Comparison of ENCODE assay signal across 27 cellular contexts in the genomic region with DNA sequence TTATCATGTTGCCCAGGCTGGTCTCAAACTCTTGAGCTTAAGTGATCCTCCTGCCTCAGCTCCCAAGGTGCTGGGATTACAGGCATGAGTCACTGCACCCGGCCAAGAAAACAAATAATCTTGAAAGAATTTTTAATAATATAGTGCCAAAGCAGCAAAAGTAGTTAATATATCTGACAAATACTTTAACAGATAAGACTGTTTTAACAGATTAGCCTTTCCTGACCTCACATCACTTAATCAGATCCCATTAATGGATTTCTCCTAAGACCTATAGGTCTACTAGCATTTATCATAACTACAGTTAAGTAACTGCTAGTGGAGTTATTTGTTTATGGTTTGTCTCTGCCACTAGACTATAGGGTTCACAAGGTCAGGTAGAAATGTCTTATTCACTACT.
DNase-seq lines count a peak whose midpoint lies in the region; ATAC-seq and TF ChIP-seq lines count a peak whose summit lies in the region.
"Had no signal": no experiment of that assay in that cellular context is flagged by ENCODE, and none has a peak within 500 bp of the region (broad histone marks: within the 10 kb centered on the region; RNA-seq: fewer than 3 reads in every experiment).

No MANE protein-coding gene starts in this region.

- POLR2A ChIA-PET in CD4-positive, alpha-beta memory T cell (lab: Charles Lee; ENCODE audit: partially characterized antibody): no interaction called here

- TF ChIP-seq POLR2A in esophagus squamous epithelium (IDR thresholded peaks at IDR 0.05): no peak

- DNase-seq in HFFc6 (no peak), RWPE2 (ENCODE audit: low spot score) (no peak), epithelial cell of esophagus (ENCODE audit: low read depth) (peak; percentile 42), esophagus squamous epithelium (lab: John Stamatoyannopoulos, UW) (no peak), mucosa of descending colon (no peak)
- DNase-seq in CD4-positive, alpha-beta memory T cell: no peak
- DNase-seq: activated CD4-positive, alpha-beta T cell treated with anti-CD3 and anti-CD28 coated beads for 4 hours; activated naive CD4-positive, alpha-beta T cell treated with anti-CD3 and anti-CD28 coated beads, Interleukin-2, amount 10 ng/mL, durations not matched to agents 7 days and 5 days; activated T-cell treated with anti-CD3 and anti-CD28 coated beads, Interleukin-2, amount 50 U/mL, for 48 hours; anterior cingulate cortex; cerebellar nuclear complex; effector CD4-positive, alpha-beta T cell; H7; left colon; naive thymus-derived CD4-positive, alpha-beta T cell; NCI-H1694 treated with DMSO at 0.1 percent for 48 hours; OCI-M1; right cardiac atrium; SHP77 treated with DMSO at 0.1 percent for 48 hours; stimulated activated CD4-positive, alpha-beta T cell treated with anti-CD3 and anti-CD28 coated beads, Interleukin-12 subunit alpha, Interleukin-12 subunit beta, amount 100 ng/mL, for 4 hours; stimulated activated CD4-positive, alpha-beta T cell treated with anti-CD3 and anti-CD28 coated beads, Interleukin-4, amount 100 ng/mL, for 4 hours; T-helper 1 cell; thyroid gland had no signal

- H3K36me3 Mint-ChIP-seq in HFFc6 (ENCODE audit: low read depth): peaks cover 51% of the 10 kb centered on the region
- peaks cover 38 to 48% of the 10 kb centered on the region in 2 donors for H3K36me3 Mint-ChIP-seq in CD4-positive, alpha-beta memory T cell

- no peaks in the 10 kb centered on the region; the same call in 1 of the 2 replicates for H3K27me3 Mint-ChIP-seq in HFFc6 (ENCODE audit: insufficient read depth)
- no peaks in the 10 kb centered on the region for H3K27me3 Mint-ChIP-seq in CD4-positive, alpha-beta memory T cell
- H3K27me3 Mint-ChIP-seq: activated naive CD4-positive, alpha-beta T cell treated with anti-CD3 and anti-CD28 coated beads, Interleukin-2, amount 10 ng/mL, durations not matched to agents 7 days and 5 days; B cell; naive thymus-derived CD4-positive, alpha-beta T cell; stimulated activated naive CD8-positive, alpha-beta T cell treated with anti-CD3 and anti-CD28 coated beads, Interleukin-15, Interleukin-2, amounts not matched to agents 100 ng/mL and 50 ng/mL, for 24 hours had no signal

- H3K36me3 ChIP-seq in RWPE2 (ENCODE audit: low read depth) (peaks cover 65% of the 10 kb centered on the region), esophagus squamous epithelium (peaks cover 0 to 96% (median 8%) of the 10 kb centered on the region in 3 donors), mucosa of descending colon (ENCODE audit: low read depth) (peaks cover 14% of the 10 kb centered on the region)
- H3K36me3 ChIP-seq in CD4-positive, alpha-beta memory T cell (ENCODE audit: insufficient read depth, low read length): peaks cover 4% of the 10 kb centered on the region

- H3K4me1 Mint-ChIP-seq in HFFc6 (ENCODE audit: low read depth): peaks cover 30% of the 10 kb centered on the region
- no peaks in the 10 kb centered on the region for H3K4me1 Mint-ChIP-seq in CD4-positive, alpha-beta memory T cell
- H3K4me1 Mint-ChIP-seq: activated naive CD4-positive, alpha-beta T cell treated with anti-CD3 and anti-CD28 coated beads, Interleukin-2, amount 10 ng/mL, durations not matched to agents 7 days and 5 days; B cell; naive thymus-derived CD4-positive, alpha-beta T cell had no signal

- peak; percentile 63 for ATAC-seq in RWPE2 (ENCODE audit: low read depth)
- ATAC-seq in HG03571 (IDR thresholded peaks at IDR 0.05; ENCODE audit: unreplicated experiment): no peak
- ATAC-seq in mucosa of descending colon: no peak
- ATAC-seq: esophagus mucosa; left colon; naive thymus-derived CD4-positive, alpha-beta T cell; right cardiac atrium had no signal

- H3K4me3 Mint-ChIP-seq in HFFc6: no peak overlapping the region
- H3K4me3 Mint-ChIP-seq in CD4-positive, alpha-beta memory T cell: no peak overlapping the region
- H3K4me3 Mint-ChIP-seq: activated naive CD4-positive, alpha-beta T cell treated with anti-CD3 and anti-CD28 coated beads, Interleukin-2, amount 10 ng/mL, durations not matched to agents 7 days and 5 days; B cell; naive thymus-derived CD4-positive, alpha-beta T cell; stimulated activated naive CD8-positive, alpha-beta T cell treated with anti-CD3 and anti-CD28 coated beads, Interleukin-15, Interleukin-2, amounts not matched to agents 100 ng/mL and 50 ng/mL, for 24 hours had no signal

- TF ChIP-seq CTCF in HFFc6 (IDR thresholded peaks at IDR 0.05) (no peak), RWPE2 (IDR thresholded peaks at IDR 0.05; ENCODE audit: poor library complexity, severe bottlenecking) (no peak), epithelial cell of esophagus (IDR thresholded peaks at IDR 0.05; ENCODE audit: insufficient read depth, low read depth, low read length, missing control alignments) (no peak), esophagus squamous epithelium (IDR thresholded peaks at IDR 0.05) (no peak), mucosa of descending colon (IDR thresholded peaks at IDR 0.05) (no peak)

- H3K27ac ChIP-seq in RWPE2 (ENCODE audit: poor library complexity, severe bottlenecking) (peak overlapping the region; percentile 81), esophagus squamous epithelium (no peak overlapping the region)
- H3K27ac ChIP-seq in CD4-positive, alpha-beta memory T cell (ENCODE audit: low read depth, low read length): no peak overlapping the region
- H3K27ac ChIP-seq: thyroid gland had no signal

- peaks cover 21% of the 10 kb centered on the region for H3K4me1 ChIP-seq in RWPE2 (ENCODE audit: insufficient read depth, poor library complexity, severe bottlenecking)
- peaks cover 0 to 9% (median 0%) of the 10 kb centered on the region in 3 donors for H3K4me1 ChIP-seq in esophagus squamous epithelium
- no peaks in the 10 kb centered on the region for H3K4me1 ChIP-seq in CD4-positive, alpha-beta memory T cell (ENCODE audit: insufficient read depth, low read length)
- H3K4me1 ChIP-seq in mucosa of descending colon (ENCODE audit: low read depth): no peaks in the 10 kb centered on the region
- H3K4me1 ChIP-seq: thyroid gland had no signal

- peak overlapping the region; percentile 65 for H3K27ac Mint-ChIP-seq in HFFc6
- no peak overlapping the region for H3K27ac Mint-ChIP-seq in CD4-positive, alpha-beta memory T cell
- H3K27ac Mint-ChIP-seq: activated naive CD4-positive, alpha-beta T cell treated with anti-CD3 and anti-CD28 coated beads, Interleukin-2, amount 10 ng/mL, durations not matched to agents 7 days and 5 days; B cell; naive thymus-derived CD4-positive, alpha-beta T cell; stimulated activated naive CD8-positive, alpha-beta T cell treated with anti-CD3 and anti-CD28 coated beads, Interleukin-15, Interleukin-2, amounts not matched to agents 100 ng/mL and 50 ng/mL, for 24 hours had no signal

- 21 to 50% methylated on average over 1 of the region's 1 CpG for WGBS in esophagus squamous epithelium, 2 donors

- intact Hi-C loops in esophagus squamous epithelium (cut with DNase I): no loop called here
- intact Hi-C loops in CD4-positive, alpha-beta memory T cell (cut with micrococcal nuclease): no loop called here
- intact Hi-C loops in mucosa of descending colon (cut with DNase I, micrococcal nuclease): no loop called here

- CTCF ChIA-PET in CD4-positive, alpha-beta memory T cell (lab: Charles Lee; ENCODE audit: partially characterized antibody): interaction anchor here (1.0 kb wide), 1 partner anchor 8 kb away, joined by 3 read pairs; no protein-coding TSS in a partner anchor

- H3K9me3 ChIP-seq in RWPE2 (ENCODE audit: severe bottlenecking) (no peaks in the 10 kb centered on the region), esophagus squamous epithelium (no peaks in the 10 kb centered on the region), mucosa of descending colon (no peaks in the 10 kb centered on the region)
- no peaks in the 10 kb centered on the region for H3K9me3 ChIP-seq in CD4-positive, alpha-beta memory T cell (ENCODE audit: control insufficient read depth in 1 of 2, low read length in 2 of 2)
- H3K9me3 ChIP-seq: thyroid gland had no signal

- H3K27me3 ChIP-seq in RWPE2 (ENCODE audit: insufficient read depth, poor library complexity, severe bottlenecking) (no peaks in the 10 kb centered on the region), esophagus squamous epithelium (no peaks in the 10 kb centered on the region)
- no peaks in the 10 kb centered on the region for H3K27me3 ChIP-seq in CD4-positive, alpha-beta memory T cell (ENCODE audit: insufficient read depth, low read length)
- H3K27me3 ChIP-seq: thyroid gland had no signal

- H3K9me3 Mint-ChIP-seq in HFFc6: no peaks in the 10 kb centered on the region
- no peaks in the 10 kb centered on the region for H3K9me3 Mint-ChIP-seq in CD4-positive, alpha-beta memory T cell
- H3K9me3 Mint-ChIP-seq: activated naive CD4-positive, alpha-beta T cell treated with anti-CD3 and anti-CD28 coated beads, Interleukin-2, amount 10 ng/mL, durations not matched to agents 7 days and 5 days; naive thymus-derived CD4-positive, alpha-beta T cell; stimulated activated naive CD8-positive, alpha-beta T cell treated with anti-CD3 and anti-CD28 coated beads, Interleukin-15, Interleukin-2, amounts not matched to agents 100 ng/mL and 50 ng/mL, for 24 hours had no signal

- H3K4me3 ChIP-seq in RWPE2 (ENCODE audit: severe bottlenecking) (no peak overlapping the region), epithelial cell of esophagus (ENCODE audit: low read length) (no peak overlapping the region), esophagus squamous epithelium (no peak overlapping the region), mucosa of descending colon (no peak overlapping the region)
- no peak overlapping the region for H3K4me3 ChIP-seq in CD4-positive, alpha-beta memory T cell (ENCODE audit: low read length in 2 of 2)
- H3K4me3 ChIP-seq: thyroid gland had no signal
